In the genomic region with DNA sequence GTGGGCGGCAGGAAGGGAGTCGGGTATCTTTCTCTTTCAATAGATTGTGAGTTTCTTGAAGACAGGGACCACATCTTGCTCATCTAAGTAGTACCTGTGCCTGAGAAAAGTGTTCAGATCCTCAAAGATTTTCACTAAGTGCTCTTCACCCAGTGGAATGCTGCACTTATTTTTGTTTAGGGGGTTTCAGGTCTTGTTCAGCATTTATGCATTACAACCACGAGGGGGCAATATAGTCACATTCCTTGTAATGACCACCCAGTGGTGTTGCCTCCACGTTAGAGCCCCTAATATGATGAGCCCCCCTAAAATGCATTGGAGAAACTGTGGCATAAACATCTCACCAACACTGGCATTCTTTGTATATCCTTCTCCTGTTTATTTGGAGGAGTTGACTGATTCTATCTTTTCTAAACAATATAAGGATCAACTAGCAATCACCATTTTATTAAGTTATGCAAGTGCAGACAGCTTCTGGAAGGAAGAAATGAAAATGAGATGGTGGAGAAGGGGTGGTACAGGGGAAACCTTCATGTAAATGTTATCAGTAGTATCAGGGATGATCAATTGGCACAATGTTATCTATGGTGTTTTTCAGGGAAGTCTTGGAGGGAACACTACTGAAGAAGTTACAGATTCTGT, we compare ENCODE assay signal across 8 cellular contexts. TPM values are rescaled to one million over a fixed set of nuclear protein-coding genes. Genes with fewer than 3 reads are reported as not detected.
DNase-seq lines count a peak whose midpoint lies in the region; ATAC-seq and TF ChIP-seq lines count a peak whose summit lies in the region.

No MANE protein-coding gene starts in this region.

- H3K4me1 ChIP-seq in mucosa of descending colon (ENCODE audit: low read depth) = peaks cover 3% of the 10 kb centered on the region

- H3K9me3 ChIP-seq in mucosa of descending colon = no peaks in the 10 kb centered on the region

- DNase-seq in AG10803 (ENCODE audit: low read depth) = peak; percentile 44
- DNase-seq in NCI-H748 treated with DMSO at 0.1 percent for 48 hours (lab: John Stamatoyannopoulos, UW) = peak; percentile 7
- no peak for DNase-seq in coronary artery (ENCODE audit: low spot score)
- DNase-seq in mucosa of descending colon = peak in 1 of 3 donors; percentile 31
- no peak for DNase-seq in UCSD-AML1 (lab: John Stamatoyannopoulos, UW; ENCODE audit: unreplicated experiment)

- peak overlapping the region; percentile 62 to 94 for H3K27ac ChIP-seq in coronary artery

- ATAC-seq in mucosa of descending colon (no peak), GM21717 (IDR thresholded peaks at IDR 0.05; ENCODE audit: unreplicated experiment) (no peak), GM18861 (IDR thresholded peaks at IDR 0.05; ENCODE audit: unreplicated experiment) (no peak)

- no peak overlapping the region for H3K4me3 ChIP-seq in AG10803 (ENCODE audit: low read length)
- no peak overlapping the region for H3K4me3 ChIP-seq in GM12875 (ENCODE audit: low read depth, low read length)
- H3K4me3 ChIP-seq in coronary artery = no peak overlapping the region
- H3K4me3 ChIP-seq in mucosa of descending colon = no peak overlapping the region

- H3K36me3 ChIP-seq in mucosa of descending colon (ENCODE audit: low read depth) = no peaks in the 10 kb centered on the region

- TF ChIP-seq CTCF in AG10803 (conservative IDR thresholded peaks at IDR 0.05; ENCODE audit: low read length) (peak; percentile 73), GM12875 (IDR thresholded peaks at IDR 0.05; ENCODE audit: borderline replicate concordance, insufficient read depth, low read depth, low read length) (peak; percentile 57; the same call in 1 of the 2 replicates), coronary artery (IDR thresholded peaks at IDR 0.05) (peak; percentile 17), mucosa of descending colon (IDR thresholded peaks at IDR 0.05) (peak; percentile 51)

- intact Hi-C loops in mucosa of descending colon (cut with DNase I, micrococcal nuclease) = loop anchor here (5.0 to 10.0 kb wide), 2 partner anchors 76 to 78 kb away; no protein-coding TSS in a partner anchor

RNA-seq across cellular contexts. Expression of gene PAPSS2, which starts 3.1 kb away (rescaled TPM):
- 100 to 1,000 TPM; 123 to 399 (median 147) TPM for total RNA-seq in mucosa of descending colon

Comparison
In these comparisons a context has a peak if more than half of its experiments do, and no peak if none do; other contexts are left out.
1. DNase-seq: peak in AG10803 (single experiment) and NCI-H748 treated with DMSO at 0.1 percent for 48 hours (single experiment); none in coronary artery (single experiment) and UCSD-AML1 (single experiment).
2. CTCF ChIP-seq: peak in every context shown above with its lines; median percentile 73 in AG10803; 57 in GM12875; 51 in mucosa of descending colon; 17 in coronary artery.